Comparison of ENCODE assay signal across 22 cellular contexts in genomic region chr19:1501200-1501595, GRCh38. TPM values are rescaled to one million over a fixed set of nuclear protein-coding genes. Genes with fewer than 3 reads are reported as not detected.
DNase-seq lines count a peak whose midpoint lies in the region; ATAC-seq, FAIRE-seq and TF ChIP-seq lines count a peak whose summit lies in the region.
"Had no signal": no experiment of that assay in that cellular context is flagged by ENCODE, and none has a peak within 500 bp of the region (broad histone marks: within the 10 kb centered on the region; RNA-seq: fewer than 3 reads in every experiment).

No MANE protein-coding gene starts in this region.

- H3K27me3 ChIP-seq in BLaER1 treated with 17β-estradiol and CSF1 and Interleukin-3, amounts not matched to agents 10 nM and 100 nM = peaks cover 11 to 32% (median 26%) of the 10 kb centered on the region in 11 experiments; a peak in 21 of 22 replicates
- H3K27me3 ChIP-seq in Peyer's patch (no peaks in the 10 kb centered on the region), hepatocyte (no peaks in the 10 kb centered on the region), pancreas (no peaks in the 10 kb centered on the region), osteoblast (ENCODE audit: insufficient read depth, low read length) (peaks cover 26% of the 10 kb centered on the region)
- H3K27me3 ChIP-seq: adrenal gland had no signal

- TF ChIP-seq POLR2A in Peyer's patch (IDR thresholded peaks at IDR 0.05) = peak; percentile 34 to 82

- H4K20me1 ChIP-seq in BLaER1 treated with 17β-estradiol and CSF1 and Interleukin-3, amounts not matched to agents 10 nM and 100 nM = peaks cover 0 to 9% (median 0%) of the 10 kb centered on the region in 11 experiments; a peak in 2 of 22 replicates
- no peaks in the 10 kb centered on the region for H4K20me1 ChIP-seq in hepatocyte (ENCODE audit: insufficient read depth, poor library complexity, severe bottlenecking)
- no peaks in the 10 kb centered on the region for H4K20me1 ChIP-seq in osteoblast (ENCODE audit: insufficient read depth, low read length)

- H2AFZ ChIP-seq in hepatocyte = no peak overlapping the region
- H2AFZ ChIP-seq in osteoblast (ENCODE audit: low read length) = no peak overlapping the region

- H3K9ac ChIP-seq in BLaER1 treated with 17β-estradiol and CSF1 and Interleukin-3, amounts not matched to agents 10 nM and 100 nM = no peak overlapping the region; a peak in 1 of 22 replicates

- peaks cover 0 to 24% (median 9%) of the 10 kb centered on the region in 11 experiments; a peak in 15 of 22 replicates for H3K9me3 ChIP-seq in BLaER1 treated with 17β-estradiol and CSF1 and Interleukin-3, amounts not matched to agents 10 nM and 100 nM (replicated peaks in 1 of 11)
- no peaks in the 10 kb centered on the region for H3K9me3 ChIP-seq in Peyer's patch
- no peaks in the 10 kb centered on the region for H3K9me3 ChIP-seq in hepatocyte (ENCODE audit: low read depth)
- H3K9me3 ChIP-seq in pancreas = no peaks in the 10 kb centered on the region
- peaks cover 2% of the 10 kb centered on the region for H3K9me3 ChIP-seq in osteoblast (ENCODE audit: low read depth, low read length)
- H3K9me3 ChIP-seq: adrenal gland, heart right ventricle had no signal

- H3K4me1 ChIP-seq in BLaER1 treated with 17β-estradiol and CSF1 and Interleukin-3, amounts not matched to agents 10 nM and 100 nM = peaks cover 25 to 50% (median 36%) of the 10 kb centered on the region in 10 experiments
- H3K4me1 ChIP-seq in Peyer's patch = peaks cover 0 to 16% (median 3%) of the 10 kb centered on the region in 4 donors
- peaks cover 16% of the 10 kb centered on the region for H3K4me1 ChIP-seq in hepatocyte (ENCODE audit: insufficient read depth)
- H3K4me1 ChIP-seq in pancreas = peaks cover 0 to 11% (median 0%) of the 10 kb centered on the region in 3 donors
- H3K4me1 ChIP-seq in osteoblast (ENCODE audit: insufficient read depth, low read length) = no peaks in the 10 kb centered on the region
- H3K4me1 ChIP-seq: adrenal gland had no signal

- peak; percentile 47 to 89 (median 68) for ATAC-seq in pancreas
- ATAC-seq in GM21619 (IDR thresholded peaks at IDR 0.05; ENCODE audit: unreplicated experiment) = no peak
- ATAC-seq: heart right ventricle had no signal

- H3K36me3 ChIP-seq in BLaER1 treated with 17β-estradiol and CSF1 and Interleukin-3, amounts not matched to agents 10 nM and 100 nM = no peaks in the 10 kb centered on the region
- no peaks in the 10 kb centered on the region for H3K36me3 ChIP-seq in Peyer's patch
- no peaks in the 10 kb centered on the region for H3K36me3 ChIP-seq in hepatocyte (replicated peaks; ENCODE audit: insufficient read depth, low read depth)
- H3K36me3 ChIP-seq in pancreas = no peaks in the 10 kb centered on the region
- no peaks in the 10 kb centered on the region for H3K36me3 ChIP-seq in osteoblast (ENCODE audit: insufficient read depth, low read length)
- H3K36me3 ChIP-seq: adrenal gland had no signal

- H3K27ac ChIP-seq in BLaER1 treated with 17β-estradiol and CSF1 and Interleukin-3, amounts not matched to agents 10 nM and 100 nM = no peak overlapping the region
- H3K27ac ChIP-seq in Peyer's patch (peak overlapping the region in 3 of 4 donors; percentile 16 to 90 (median 83)), hepatocyte (peak overlapping the region; percentile 49), pancreas (peak overlapping the region; percentile 26 to 57 (median 40)), osteoblast (ENCODE audit: low read depth, low read length) (no peak overlapping the region)
- H3K27ac ChIP-seq: adrenal gland, C4-2B, epithelial cell of prostate, heart right ventricle, VCaP had no signal

- H3K79me2 ChIP-seq in hepatocyte (no peaks in the 10 kb centered on the region), osteoblast (ENCODE audit: insufficient read depth, low read length) (no peaks in the 10 kb centered on the region)

- no peaks in the 10 kb centered on the region for H3K9me2 ChIP-seq in hepatocyte (replicated peaks; ENCODE audit: insufficient read depth)

- intact Hi-C loops in pancreas (cut with DNase I) = no loop called here

- no peak overlapping the region for H3K4me3 ChIP-seq in BLaER1 treated with 17β-estradiol and CSF1 and Interleukin-3, amounts not matched to agents 10 nM and 100 nM
- H3K4me3 ChIP-seq in Peyer's patch (peak overlapping the region in 1 of 4 donors; percentile 7), hepatocyte (no peak overlapping the region), pancreas (no peak overlapping the region), osteoblast (ENCODE audit: insufficient read depth, low read length) (no peak overlapping the region)
- H3K4me3 ChIP-seq: adrenal gland, heart right ventricle, smooth muscle cell had no signal

- TF ChIP-seq CTCF in Peyer's patch (IDR thresholded peaks at IDR 0.05) = no peak
- TF ChIP-seq CTCF in hepatocyte (IDR thresholded peaks at IDR 0.05; ENCODE audit: poor library complexity) = no peak
- TF ChIP-seq CTCF in pancreas (IDR thresholded peaks at IDR 0.05) = no peak
- no peak for TF ChIP-seq CTCF in osteoblast (IDR thresholded peaks at IDR 0.05; ENCODE audit: extremely low read depth, low read depth, low read length)

- peak overlapping the region in 7 of 11 experiments; percentile 17 to 59 (median 43); a peak in 11 of 22 replicates for H3K4me2 ChIP-seq in BLaER1 treated with 17β-estradiol and CSF1 and Interleukin-3, amounts not matched to agents 10 nM and 100 nM
- H3K4me2 ChIP-seq in hepatocyte (peak overlapping the region; percentile 39), osteoblast (ENCODE audit: insufficient read depth, low read length) (no peak overlapping the region)
- H3K4me2 ChIP-seq: smooth muscle cell had no signal

- no peak for FAIRE-seq in pancreas (lab: Jason Lieb, UNC)
- FAIRE-seq: GM12891 had no signal

- WGBS in hepatocyte (ENCODE audit: low lambda C conversion rate, missing lambda C conversion rate) = 57% methylated on average over 9 of the region's 9 CpGs
- 9 to 10% methylated on average over 9 of the region's 9 CpGs for WGBS in pancreas, 2 donors

- DNase-seq in Peyer's patch (peak in 2 of 3 donors; percentile 81), hepatocyte (ENCODE audit: low spot score) (no peak), pancreas (peak in 3 of 6 donors; percentile 53 to 72 (median 57)), SK-N-DZ (ENCODE audit: low spot score) (no peak), osteoblast (ENCODE audit: insufficient read length, low spot score, missing footprints) (no peak)
- DNase-seq in activated CD4-positive, alpha-beta T cell treated with anti-CD3 and anti-CD28 coated beads for 4 hours = no peak
- DNase-seq: activated CD4-positive, alpha-beta T cell treated with anti-CD3 and anti-CD28 coated beads, Interleukin-2, amount 10 ng/mL, durations not matched to agents 24 days and 14 days; activated T-cell treated with anti-CD3 and anti-CD28 coated beads, Interleukin-2, amount 50 U/mL, for 48 hours; adrenal gland; heart right ventricle; NCI-H1436 treated with DMSO at 0.1 percent for 48 hours; NCI-H446 treated with DMSO at 0.1 percent for 48 hours; NCI-H82; trophoblast cell had no signal

RNA-seq across cellular contexts. Expression of gene REEP6, which starts 10.2 kb away (rescaled TPM):
- total RNA-seq in Peyer's patch (100 to 1,000 TPM in 3 of 4 donors, 1 to 10 TPM in 1; 7.4 to 167 (median 162) TPM), hepatocyte (80.8 and 88.9 TPM in 2 replicates), pancreas (10 to 100 TPM; 12.6 to 22.0 (median 16.9) TPM), osteoblast (1.2 and 1.8 TPM in 2 replicates)
- polyA plus RNA-seq in hepatocyte (179 and 218 TPM in 2 replicates), pancreas (10 to 100 TPM; 14.5 to 24.1 TPM)
- polyA plus RNA-seq in SK-N-DZ (2014; cell fraction: cytosol; rRNA removed) = 4.8 TPM in 2 replicates
- polyA plus RNA-seq in SK-N-DZ (2014; cell fraction: nucleus; rRNA removed) = 2.1 and 5.5 TPM in 2 replicates

RNA-seq across cellular contexts. Expression of gene PCSK4, which starts 11.0 kb away (rescaled TPM):
- total RNA-seq in Peyer's patch (10 to 100 TPM in 3 of 4 donors, 1 to 10 TPM in 1; 7.7 to 14.6 (median 12.1) TPM), hepatocyte (2.8 and 7.7 TPM in 2 replicates), pancreas (1 to 10 TPM; 1.5 to 2.7 (median 2.3) TPM), osteoblast (1.4 and 2.4 TPM in 2 replicates)
- polyA plus RNA-seq in hepatocyte (9.6 and 16.2 TPM in 2 replicates), pancreas (10 to 100 TPM in 1 of 2 donors, 1 to 10 TPM in 1; 9.9 to 11.5 TPM)
- polyA plus RNA-seq in SK-N-DZ (2014; cell fraction: cytosol; rRNA removed) = 2.4 and 2.9 TPM in 2 replicates
- polyA plus RNA-seq in SK-N-DZ (2014; cell fraction: nucleus; rRNA removed) = 50.0 and 68.3 TPM in 2 replicates

RNA-seq across cellular contexts. Expression of gene ADAMTSL5, which starts 11.6 kb away (rescaled TPM):
- 10 to 100 TPM in 3 of 4 donors, 1 to 10 TPM in 1; 5.0 to 31.5 (median 25.2) TPM for total RNA-seq in Peyer's patch
- total RNA-seq in hepatocyte = 8.3 and 11.2 TPM in 2 replicates
- polyA plus RNA-seq in hepatocyte = 33.6 and 45.5 TPM in 2 replicates
- 1 to 10 TPM in 2 of 6 donors, under 1 TPM in 4; 0.23 to 4.0 (median 0.72) TPM for total RNA-seq in pancreas
- polyA plus RNA-seq in pancreas = under 1 TPM; 0.52 to 0.53 TPM
- 0.14 and 0.74 TPM in 2 replicates for polyA plus RNA-seq in SK-N-DZ (2014; cell fraction: cytosol; rRNA removed)
- not detected in 2 replicates for polyA plus RNA-seq in SK-N-DZ (2014; cell fraction: nucleus; rRNA removed)
- 0.29 and 1.1 TPM in 2 replicates for total RNA-seq in osteoblast

RNA-seq across cellular contexts. Expression of gene C19orf25, which starts 22.2 kb away (rescaled TPM):
- total RNA-seq in Peyer's patch (10 to 100 TPM; 35.5 to 68.5 (median 61.9) TPM), hepatocyte (36.3 and 36.4 TPM in 2 replicates), pancreas (10 to 100 TPM; 10.7 to 19.3 (median 13.4) TPM), osteoblast (28.9 and 30.0 TPM in 2 replicates)
- polyA plus RNA-seq in hepatocyte (43.6 and 65.0 TPM in 2 replicates), pancreas (10 to 100 TPM; 21.5 to 39.0 TPM)
- 93.7 and 103 TPM in 2 replicates for polyA plus RNA-seq in SK-N-DZ (2014; cell fraction: cytosol; rRNA removed)
- polyA plus RNA-seq in SK-N-DZ (2014; cell fraction: nucleus; rRNA removed) = 79.3 and 86.8 TPM in 2 replicates

RNA-seq across cellular contexts. Expression of gene PLK5, which starts 22.7 kb away (rescaled TPM):
- total RNA-seq in Peyer's patch (not detected), hepatocyte (not detected in 2 replicates), pancreas (not detected), osteoblast (under 0.01 TPM in 1 of 2 replicates, not detected in the other)
- polyA plus RNA-seq in hepatocyte (0.12 and 0.53 TPM in 2 replicates), pancreas (under 1 TPM; 0.11 to 0.23 TPM)
- polyA plus RNA-seq in SK-N-DZ (2014; cell fraction: cytosol; rRNA removed) = not detected in 2 replicates
- 0.21 and 0.23 TPM in 2 replicates for polyA plus RNA-seq in SK-N-DZ (2014; cell fraction: nucleus; rRNA removed)
- total RNA-seq: activated CD4-positive, alpha-beta T cell treated with anti-CD3 and anti-CD28 coated beads, Interleukin-2, amount 10 ng/mL, durations not matched to agents 24 days and 14 days; smooth muscle cell; subcutaneous adipose tissue had no signal
- polyA plus RNA-seq: smooth muscle cell had no signal

Comparison
In these comparisons a context has a peak if more than half of its experiments do, and no peak if none do; other contexts are left out.
1. H3K27ac ChIP-seq: peak in Peyer's patch (3 of 4), hepatocyte (single experiment) and pancreas (4 of 4); none in BLaER1 treated with 17β-estradiol and CSF1 and Interleukin-3, amounts not matched to agents 10 nM and 100 nM (0 of 11) and osteoblast (single experiment).
2. DNase-seq: peak in Peyer's patch (2 of 3); none in hepatocyte (single experiment), SK-N-DZ (single experiment), activated CD4-positive, alpha-beta T cell treated with anti-CD3 and anti-CD28 coated beads for 4 hours (0 of 2) and osteoblast (single experiment).